In the genomic region with DNA sequence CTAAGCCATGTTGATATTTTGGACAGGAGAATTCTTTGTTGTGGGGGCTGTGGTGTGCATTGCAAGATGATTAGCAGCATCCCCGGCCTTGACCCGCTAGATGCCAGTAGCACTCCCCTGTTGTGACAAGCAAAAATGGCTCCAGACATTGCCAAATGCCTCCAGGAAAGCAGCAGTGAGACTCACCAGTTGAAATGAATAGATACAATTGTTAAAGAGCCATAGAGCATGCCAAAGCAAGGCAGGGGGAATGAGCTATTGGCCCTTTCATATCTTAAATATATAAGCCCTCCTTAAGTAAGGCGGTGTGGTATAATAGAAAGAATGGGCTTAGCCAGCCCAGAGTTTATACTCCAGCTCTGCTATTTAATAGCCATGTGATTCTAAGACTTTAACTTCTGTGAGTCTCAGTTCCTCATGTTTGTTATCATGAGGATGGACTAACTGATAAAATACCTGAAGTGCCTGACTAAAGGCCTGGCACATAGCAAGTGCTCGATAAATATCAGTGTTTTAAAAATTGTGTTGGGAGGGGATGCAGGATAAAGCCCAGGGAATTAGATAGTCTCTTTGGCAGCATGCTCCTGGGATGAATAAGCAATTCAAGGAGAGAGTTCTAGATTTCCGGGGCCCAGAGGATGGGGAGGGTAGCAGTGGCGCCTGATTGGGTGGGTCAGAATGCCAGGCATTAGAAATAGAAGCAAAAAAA, we compare ENCODE assay signal across 19 cellular contexts. TPM values are rescaled to one million over a fixed set of nuclear protein-coding genes. Genes with fewer than 3 reads are reported as not detected.
DNase-seq lines count a peak whose midpoint lies in the region; ATAC-seq and TF ChIP-seq lines count a peak whose summit lies in the region.
"Had no signal": no experiment of that assay in that cellular context is flagged by ENCODE, and none has a peak within 500 bp of the region (broad histone marks: within the 10 kb centered on the region; RNA-seq: fewer than 3 reads in every experiment).

No MANE protein-coding gene starts in this region.

- H4K20me1 ChIP-seq in SK-N-SH (ENCODE audit: insufficient read depth) = no peaks in the 10 kb centered on the region

- ATAC-seq in SK-N-SH treated with all-trans-retinoic acid at 6 μM for 48 hours (peak; percentile 43), GM19023 (IDR thresholded peaks at IDR 0.05; ENCODE audit: unreplicated experiment) (no peak), GM19395 (IDR thresholded peaks at IDR 0.05; ENCODE audit: unreplicated experiment) (no peak)
- ATAC-seq: A549 had no signal

- H3K4me1 ChIP-seq in SK-N-SH (ENCODE audit: control insufficient read depth in 1 of 2, insufficient read depth in 2 of 2, low read depth in 1 of 2, low read length in 1 of 2) = peaks cover 0 to 14% of the 10 kb centered on the region in 2 experiments; a peak in 2 of 4 replicates
- H3K4me1 ChIP-seq in trophoblast cell (ENCODE audit: control insufficient read depth in 1 of 2, insufficient read depth in 2 of 2, low read length in 2 of 2) = no peaks in the 10 kb centered on the region
- H3K4me1 ChIP-seq: A549, HAP-1 had no signal

- H4K12ac ChIP-seq in trophoblast cell (ENCODE audit: low read depth, low read length) = no peak overlapping the region

- H2BK5ac ChIP-seq in trophoblast cell (ENCODE audit: low read depth, low read length, poor library complexity) = no peak overlapping the region

- H3K9me3 ChIP-seq in SK-N-SH = no peaks in the 10 kb centered on the region
- no peaks in the 10 kb centered on the region for H3K9me3 ChIP-seq in trophoblast cell (ENCODE audit: insufficient read depth, low read depth, low read length)
- H3K9me3 ChIP-seq: A549, HAP-1 had no signal

- H3K23ac ChIP-seq in trophoblast cell (ENCODE audit: low read length) = no peak overlapping the region

- H3K27ac ChIP-seq in SK-N-SH (ENCODE audit: low read depth in 2 of 2, low read length in 1 of 2) (peak overlapping the region in 1 of 2 experiments; percentile 72; a peak in 3 of 4 replicates), trophoblast cell (ENCODE audit: low read depth, low read length) (no peak overlapping the region)
- H3K27ac ChIP-seq: 22Rv1, A549, C4-2B, GM23248 had no signal

- no peak overlapping the region for H3K14ac ChIP-seq in trophoblast cell (ENCODE audit: low read length)

- H3K36me3 ChIP-seq in SK-N-SH (replicated peaks in 1 of 2; ENCODE audit: control insufficient read depth in 1 of 2, insufficient read depth in 2 of 2, low read length in 1 of 2) (no peaks in the 10 kb centered on the region), trophoblast cell (ENCODE audit: control insufficient read depth in 1 of 2, insufficient read depth in 2 of 2, low read length in 2 of 2) (no peaks in the 10 kb centered on the region)
- H3K36me3 ChIP-seq: HAP-1 had no signal

- H3K79me1 ChIP-seq in trophoblast cell (ENCODE audit: low read length) = no peaks in the 10 kb centered on the region

- in situ Hi-C loops in SK-MEL-5 (cut with HindIII; ENCODE audit: low pct_unique_long_range_greater_than_20kb, low sequenced_read_pairs) = no loop called here

- POLR2A ChIA-PET in SK-N-SH (lab: Yijun Ruan, JAX) = no interaction called here

- no peak overlapping the region for H4K8ac ChIP-seq in trophoblast cell (ENCODE audit: low read depth, low read length)

- 72% methylated on average over 6 of the region's 6 CpGs for WGBS in SK-N-SH (ENCODE audit: low lambda C conversion rate)
- WGBS in trophoblast cell (ENCODE audit: extremely low coverage, insufficient coverage, insufficient read length) = no CpG with 5 or more reads among the region's 6 CpGs

- no peaks in the 10 kb centered on the region for H3K27me3 ChIP-seq in SK-N-SH (ENCODE audit: insufficient read depth)
- no peaks in the 10 kb centered on the region for H3K27me3 ChIP-seq in trophoblast cell (ENCODE audit: insufficient read depth, low read length)

- CTCF ChIA-PET in SK-N-SH (lab: Yijun Ruan, JAX) = no interaction called here

- no peak for DNase-seq in SK-N-SH
- DNase-seq in SK-MEL-5 (ENCODE audit: low read depth, low spot score) = peak; percentile 37
- DNase-seq in foreskin melanocyte = peak; percentile 88
- peak; percentile 6 to 43 for DNase-seq in trophoblast cell
- DNase-seq in superior temporal gyrus (ENCODE audit: extremely low spot score) = no peak
- DNase-seq: AML-193, Calu3, DMS79 treated with DMSO at 0.1 percent for 48 hours, GF-D8, GM23248 had no signal

- H2AK5ac ChIP-seq in trophoblast cell (ENCODE audit: low read length) = no peak overlapping the region

- no peaks in the 10 kb centered on the region for H3K9me2 ChIP-seq in SK-N-SH

- H4K91ac ChIP-seq in trophoblast cell (ENCODE audit: low read depth, low read length) = no peak overlapping the region

- H3K18ac ChIP-seq in trophoblast cell (ENCODE audit: low read length) = no peak overlapping the region

- H2BK120ac ChIP-seq in trophoblast cell (ENCODE audit: insufficient read depth, low read length, poor library complexity) = no peak overlapping the region

- H3K4ac ChIP-seq in trophoblast cell (ENCODE audit: low read depth, low read length) = no peak overlapping the region

- no peak overlapping the region for H2BK12ac ChIP-seq in trophoblast cell (ENCODE audit: low read length)

- H3K79me2 ChIP-seq in SK-N-SH (ENCODE audit: insufficient read depth) (no peaks in the 10 kb centered on the region), trophoblast cell (ENCODE audit: control insufficient read depth, insufficient read depth, low read length, poor library complexity) (no peaks in the 10 kb centered on the region)

- H3K4me3 ChIP-seq in SK-N-SH (ENCODE audit: low read depth in 2 of 2, low read length in 1 of 2) (no peak overlapping the region), trophoblast cell (ENCODE audit: low read depth, low read length) (no peak overlapping the region)
- H3K4me3 ChIP-seq: A549, GM23248, HAP-1 had no signal

- no peak for TF ChIP-seq RAD21 in SK-N-SH (IDR thresholded peaks at IDR 0.05; ENCODE audit: low read length)

- no peak overlapping the region for H3K9ac ChIP-seq in SK-N-SH
- no peak overlapping the region for H3K9ac ChIP-seq in trophoblast cell (ENCODE audit: low read length)
- H3K9ac ChIP-seq: GM23248 had no signal

- H3K4me2 ChIP-seq in SK-N-SH (no peak overlapping the region), trophoblast cell (ENCODE audit: low read length) (no peak overlapping the region)
- H3K4me2 ChIP-seq: A549 had no signal

- no peak for TF ChIP-seq CTCF in SK-N-SH (IDR thresholded peaks at IDR 0.05)

- no peaks in the 10 kb centered on the region for H3F3A ChIP-seq in SK-N-SH (replicated peaks; ENCODE audit: insufficient read depth)

- H2AFZ ChIP-seq in SK-N-SH (ENCODE audit: low read depth) (no peak overlapping the region), trophoblast cell (ENCODE audit: insufficient read depth, low read length, poor library complexity) (no peak overlapping the region)
- H2AFZ ChIP-seq: GM23248 had no signal

- no peak for TF ChIP-seq EP300 in SK-N-SH (IDR thresholded peaks at IDR 0.05; ENCODE audit: borderline replicate concordance in 1 of 2, low read depth in 1 of 2, low read length in 1 of 2)

TF ChIP-seq in SK-N-SH treated with all-trans-retinoic acid at 6 μM for 48 hours, 23 proteins besides CTCF, POLR2A, EP300 and RAD21 (continues in another document):
- TF ChIP-seq, protein P1, sequence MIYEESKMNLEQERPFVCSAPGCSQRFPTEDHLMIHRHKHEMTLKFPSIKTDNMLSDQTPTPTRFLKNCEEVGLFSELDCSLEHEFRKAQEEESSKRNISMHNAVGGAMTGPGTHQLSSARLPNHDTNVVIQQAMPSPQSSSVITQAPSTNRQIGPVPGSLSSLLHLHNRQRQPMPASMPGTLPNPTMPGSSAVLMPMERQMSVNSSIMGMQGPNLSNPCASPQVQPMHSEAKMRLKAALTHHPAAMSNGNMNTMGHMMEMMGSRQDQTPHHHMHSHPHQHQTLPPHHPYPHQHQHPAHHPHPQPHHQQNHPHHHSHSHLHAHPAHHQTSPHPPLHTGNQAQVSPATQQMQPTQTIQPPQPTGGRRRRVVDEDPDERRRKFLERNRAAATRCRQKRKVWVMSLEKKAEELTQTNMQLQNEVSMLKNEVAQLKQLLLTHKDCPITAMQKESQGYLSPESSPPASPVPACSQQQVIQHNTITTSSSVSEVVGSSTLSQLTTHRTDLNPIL (CRISPR knock-in tag; IDR thresholded peaks at IDR 0.05; ENCODE audit: low read depth) = 0 out of 2 replicates have a peak, but pooled peaks have one; percentile 11
- TF ChIP-seq ZFP30 (CRISPR knock-in tag; IDR thresholded peaks at IDR 0.05) (no peak), ESRRG (CRISPR knock-in tag; IDR thresholded peaks at IDR 0.05) (no peak), ISL1 (CRISPR knock-in tag; IDR thresholded peaks at IDR 0.05) (peak; percentile 93), RARB (CRISPR knock-in tag; IDR thresholded peaks at IDR 0.05) (no peak)

TF ChIP-seq in SK-N-SH, 30 proteins besides CTCF, POLR2A, EP300 and RAD21 (continues in another document):
- no peak for TF ChIP-seq MXI1 (IDR thresholded peaks at IDR 0.05; ENCODE audit: low read depth, low read length)
- TF ChIP-seq EZH2phosphoT487 (IDR thresholded peaks at IDR 0.05; ENCODE audit: borderline replicate concordance, low read depth) = no peak
- TF ChIP-seq, protein P2, sequence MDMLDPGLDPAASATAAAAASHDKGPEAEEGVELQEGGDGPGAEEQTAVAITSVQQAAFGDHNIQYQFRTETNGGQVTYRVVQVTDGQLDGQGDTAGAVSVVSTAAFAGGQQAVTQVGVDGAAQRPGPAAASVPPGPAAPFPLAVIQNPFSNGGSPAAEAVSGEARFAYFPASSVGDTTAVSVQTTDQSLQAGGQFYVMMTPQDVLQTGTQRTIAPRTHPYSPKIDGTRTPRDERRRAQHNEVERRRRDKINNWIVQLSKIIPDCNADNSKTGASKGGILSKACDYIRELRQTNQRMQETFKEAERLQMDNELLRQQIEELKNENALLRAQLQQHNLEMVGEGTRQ (IDR thresholded peaks at IDR 0.05; ENCODE audit: borderline replicate concordance, low read depth, low read length) = no peak
- no peak for TF ChIP-seq NFIC (IDR thresholded peaks at IDR 0.05; ENCODE audit: borderline replicate concordance)
- TF ChIP-seq RCOR1 (IDR thresholded peaks at IDR 0.05; ENCODE audit: low read length) = no peak
- TF ChIP-seq, protein P3, sequence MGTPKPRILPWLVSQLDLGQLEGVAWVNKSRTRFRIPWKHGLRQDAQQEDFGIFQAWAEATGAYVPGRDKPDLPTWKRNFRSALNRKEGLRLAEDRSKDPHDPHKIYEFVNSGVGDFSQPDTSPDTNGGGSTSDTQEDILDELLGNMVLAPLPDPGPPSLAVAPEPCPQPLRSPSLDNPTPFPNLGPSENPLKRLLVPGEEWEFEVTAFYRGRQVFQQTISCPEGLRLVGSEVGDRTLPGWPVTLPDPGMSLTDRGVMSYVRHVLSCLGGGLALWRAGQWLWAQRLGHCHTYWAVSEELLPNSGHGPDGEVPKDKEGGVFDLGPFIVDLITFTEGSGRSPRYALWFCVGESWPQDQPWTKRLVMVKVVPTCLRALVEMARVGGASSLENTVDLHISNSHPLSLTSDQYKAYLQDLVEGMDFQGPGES (IDR thresholded peaks at IDR 0.05; ENCODE audit: low read depth, low read length) = no peak

RNA-seq across cellular contexts. Expression of a gene that starts 21.1 kb away (rescaled TPM):
- 124 and 193 TPM in 2 replicates for polyA plus RNA-seq in SK-N-SH (2012; rRNA removed)
- 212 and 232 TPM in 2 replicates for polyA plus RNA-seq in SK-N-SH (2012; cell fraction: cytosol; rRNA removed)
- 79.0 and 164 TPM in 2 replicates for polyA plus RNA-seq in SK-N-SH (2012; cell fraction: nucleus; rRNA removed)
- total RNA-seq in SK-MEL-5 (2014; rRNA removed; shearing (Covaris generic)) = not detected in 2 replicates
- polyA plus RNA-seq in SK-MEL-5 (2015; cell fraction: cytosol; rRNA removed) = 0.47 TPM in 1 of 2 replicates, not detected in the other
- not detected in 2 replicates for polyA plus RNA-seq in SK-MEL-5 (2015; cell fraction: nucleus; rRNA removed)
- polyA plus RNA-seq in trophoblast cell (2013) = 18.8 and 18.9 TPM in 2 replicates
- total RNA-seq: CD4-positive, alpha-beta memory T cell; HT-29 had no signal
- polyA plus RNA-seq: CD4-positive, alpha-beta memory T cell had no signal

Comparison
In these comparisons a context has a peak if more than half of its experiments do, and no peak if none do; other contexts are left out.
1. DNase-seq: peak in SK-MEL-5 (single experiment), foreskin melanocyte (single experiment) and trophoblast cell (2 of 2); none in SK-N-SH (single experiment) and superior temporal gyrus (single experiment).